Comparison of ENCODE assay signal across 25 cellular contexts in the genomic region with DNA sequence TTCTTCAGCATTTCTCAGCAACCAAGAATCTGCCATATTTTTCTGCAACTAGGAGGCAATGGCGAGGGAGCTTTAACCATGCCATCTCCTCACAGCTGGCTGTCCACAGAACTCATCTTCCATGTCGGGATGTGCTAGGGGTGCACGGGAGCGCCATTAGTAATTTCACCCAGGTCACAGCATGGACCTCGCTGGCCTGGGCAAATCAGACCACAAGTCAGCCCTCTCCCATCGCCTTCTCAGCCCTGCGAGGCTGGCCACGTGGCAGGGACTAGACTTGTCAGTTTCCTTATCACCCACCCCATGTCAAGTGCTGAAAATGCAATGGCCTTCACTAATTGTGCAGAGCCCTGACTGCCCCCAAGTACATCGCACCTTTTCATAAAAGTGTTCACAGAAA. TPM values are rescaled to one million over a fixed set of nuclear protein-coding genes. Genes with fewer than 3 reads are reported as not detected.
DNase-seq lines count a peak whose midpoint lies in the region; ATAC-seq and TF ChIP-seq lines count a peak whose summit lies in the region.
"Had no signal": no experiment of that assay in that cellular context is flagged by ENCODE, and none has a peak within 500 bp of the region (broad histone marks: within the 10 kb centered on the region; RNA-seq: fewer than 3 reads in every experiment).

No MANE protein-coding gene starts in this region.

- H4K91ac ChIP-seq in neuronal stem cell (ENCODE audit: low read depth, low read length, poor library complexity) = no peak overlapping the region

- no peak overlapping the region for H3K27ac Mint-ChIP-seq in activated CD8-positive, alpha-beta memory T cell treated with anti-CD3 and anti-CD28 coated beads, Interleukin-2, amount 10 ng/mL, durations not matched to agents 7 days and 5 days
- H3K27ac Mint-ChIP-seq: CD4-positive, alpha-beta T cell; IgD-negative memory B cell had no signal

- no peak for ATAC-seq in activated CD8-positive, alpha-beta memory T cell treated with anti-CD3 and anti-CD28 coated beads, Interleukin-2, amount 10 ng/mL, durations not matched to agents 7 days and 5 days
- ATAC-seq: HCT116 had no signal

- no peak overlapping the region for H3K9ac ChIP-seq in neuronal stem cell (ENCODE audit: low read depth, low read length, poor library complexity)
- H3K9ac ChIP-seq: BLaER1 had no signal

- H3K27ac ChIP-seq in neuronal stem cell (replicated peaks; ENCODE audit: low read length) (no peak overlapping the region), sigmoid colon (peak overlapping the region; percentile 71 to 100 (median 90))
- H3K27ac ChIP-seq: 22Rv1, BLaER1, SJSA1 had no signal

- WGBS in neuronal stem cell (ENCODE audit: extremely low coverage in 2 of 2, insufficient read length in 2 of 2, insufficient replicate concordance in 1 of 2), 2 donors = no CpG with 5 or more reads among the region's 9 CpGs
- 92 to 95% methylated on average over 9 of the region's 9 CpGs for WGBS in sigmoid colon, 2 donors

- no peak overlapping the region for H2BK15ac ChIP-seq in neuronal stem cell (ENCODE audit: low read length)

- no peak for TF ChIP-seq EP300 in sigmoid colon (IDR thresholded peaks at IDR 0.05)

- H3K4me2 ChIP-seq in neuronal stem cell (ENCODE audit: insufficient read depth, low read length, poor library complexity, severe bottlenecking) = no peak overlapping the region
- H3K4me2 ChIP-seq: BLaER1 had no signal

- no peak overlapping the region for H2AFZ ChIP-seq in neuronal stem cell (ENCODE audit: low read length)

- intact Hi-C loops in sigmoid colon (cut with DNase I) = loop anchor here (5.0 kb wide), 1 partner anchor 54 kb away; no protein-coding TSS in a partner anchor

- H3K79me1 ChIP-seq in neuronal stem cell (ENCODE audit: low read depth, low read length) = peaks cover 7% of the 10 kb centered on the region

- no peak overlapping the region for H2BK120ac ChIP-seq in neuronal stem cell (ENCODE audit: low read depth, low read length)

- peaks cover 0 to 12% of the 10 kb centered on the region in 2 donors for H3K36me3 ChIP-seq in neuronal stem cell (replicated peaks in 1 of 2; ENCODE audit: control insufficient read depth in 2 of 2, insufficient read depth in 2 of 2, low read length in 2 of 2)
- H3K36me3 ChIP-seq in sigmoid colon = peaks cover 0 to 8% (median 0%) of the 10 kb centered on the region in 4 donors
- H3K36me3 ChIP-seq in HAP-1 (replicated peaks) = no peaks in the 10 kb centered on the region
- H3K36me3 ChIP-seq: BLaER1 had no signal

- no peak overlapping the region for H3K4ac ChIP-seq in neuronal stem cell (ENCODE audit: low read length)

- no peak overlapping the region for H3K14ac ChIP-seq in neuronal stem cell (ENCODE audit: low read length)

- peak overlapping the region; percentile 22 for H3K18ac ChIP-seq in neuronal stem cell (ENCODE audit: low read length)

- no peak overlapping the region for H3K4me3 Mint-ChIP-seq in activated CD8-positive, alpha-beta memory T cell treated with anti-CD3 and anti-CD28 coated beads, Interleukin-2, amount 10 ng/mL, durations not matched to agents 7 days and 5 days
- H3K4me3 Mint-ChIP-seq: CD4-positive, alpha-beta T cell; IgD-negative memory B cell had no signal

- peaks cover 0 to 4% of the 10 kb centered on the region in 2 donors for H3K9me3 ChIP-seq in neuronal stem cell (replicated peaks in 1 of 2; ENCODE audit: control insufficient read depth in 2 of 2, insufficient read depth in 1 of 2, low read depth in 1 of 2, low read length in 2 of 2)
- H3K9me3 ChIP-seq in sigmoid colon = no peaks in the 10 kb centered on the region
- no peaks in the 10 kb centered on the region for H3K9me3 ChIP-seq in HAP-1
- H3K9me3 ChIP-seq: BLaER1, SJSA1 had no signal

- H2BK12ac ChIP-seq in neuronal stem cell (ENCODE audit: low read length) = no peak overlapping the region

- TF ChIP-seq POLR2A in sigmoid colon (IDR thresholded peaks at IDR 0.05) = no peak

- H3K23ac ChIP-seq in neuronal stem cell (ENCODE audit: low read depth, low read length, poor library complexity) = no peak overlapping the region

- H2AK5ac ChIP-seq in neuronal stem cell (ENCODE audit: low read depth, low read length) = no peak overlapping the region

- H3K4me3 ChIP-seq in neuronal stem cell (ENCODE audit: low read length in 2 of 2) (no peak overlapping the region), sigmoid colon (no peak overlapping the region), HAP-1 (no peak overlapping the region)
- H3K4me3 ChIP-seq: BLaER1, SJSA1 had no signal

- H3K27me3 Mint-ChIP-seq in activated CD8-positive, alpha-beta memory T cell treated with anti-CD3 and anti-CD28 coated beads, Interleukin-2, amount 10 ng/mL, durations not matched to agents 7 days and 5 days = peaks cover 12% of the 10 kb centered on the region

- H3K27me3 ChIP-seq in neuronal stem cell (ENCODE audit: control insufficient read depth in 3 of 3, insufficient read depth in 3 of 3, low read depth in 1 of 3, low read length in 3 of 3) = no peaks in the 10 kb centered on the region
- H3K27me3 ChIP-seq in sigmoid colon = no peaks in the 10 kb centered on the region
- H3K27me3 ChIP-seq in HAP-1 (ENCODE audit: low read depth) = no peaks in the 10 kb centered on the region
- H3K27me3 ChIP-seq: BLaER1, SJSA1 had no signal

- H4K8ac ChIP-seq in neuronal stem cell (ENCODE audit: low read depth, low read length) = no peak overlapping the region

- H3K4me1 Mint-ChIP-seq in activated CD8-positive, alpha-beta memory T cell treated with anti-CD3 and anti-CD28 coated beads, Interleukin-2, amount 10 ng/mL, durations not matched to agents 7 days and 5 days = no peaks in the 10 kb centered on the region

- no peaks in the 10 kb centered on the region for H3K9me3 Mint-ChIP-seq in activated CD8-positive, alpha-beta memory T cell treated with anti-CD3 and anti-CD28 coated beads, Interleukin-2, amount 10 ng/mL, durations not matched to agents 7 days and 5 days (ENCODE audit: low read depth)
- H3K9me3 Mint-ChIP-seq: CD4-positive, alpha-beta T cell had no signal

- H2BK5ac ChIP-seq in neuronal stem cell (ENCODE audit: low read length) = no peak overlapping the region

- no peaks in the 10 kb centered on the region for H3K36me3 Mint-ChIP-seq in activated CD8-positive, alpha-beta memory T cell treated with anti-CD3 and anti-CD28 coated beads, Interleukin-2, amount 10 ng/mL, durations not matched to agents 7 days and 5 days

- TF ChIP-seq CTCF in sigmoid colon (IDR thresholded peaks at IDR 0.05) = no peak

- H3K4me1 ChIP-seq in neuronal stem cell (ENCODE audit: control insufficient read depth in 2 of 2, insufficient read depth in 1 of 2, low read depth in 1 of 2, low read length in 2 of 2) = peaks cover 12 to 15% of the 10 kb centered on the region in 2 donors
- H3K4me1 ChIP-seq in sigmoid colon = peaks cover 0 to 90% (median 74%) of the 10 kb centered on the region in 4 donors
- no peaks in the 10 kb centered on the region for H3K4me1 ChIP-seq in HAP-1

- DNase-seq in activated CD8-positive, alpha-beta memory T cell treated with anti-CD3 and anti-CD28 coated beads for 24 hours = peak; percentile 37
- DNase-seq in activated CD8-positive, alpha-beta memory T cell treated with anti-CD3 and anti-CD28 coated beads, Interleukin-2, amount 10 ng/mL, durations not matched to agents 7 days and 5 days = no peak
- DNase-seq in neuronal stem cell (ENCODE audit: low spot score) (no peak), sigmoid colon (peak; percentile 34), EL (no peak), NCI-H2227 treated with DMSO at 0.1 percent for 48 hours (lab: John Stamatoyannopoulos, UW) (no peak), HAP-1 (ENCODE audit: low spot score in 2 of 2) (no peak), D341Med (ENCODE audit: low spot score) (no peak)
- DNase-seq: ACHN; CD4-positive, alpha-beta T cell; COR-L47; DMS 273 treated with DMSO at 0.1 percent for 48 hours; DND-41; GOT3; NCI-H1105; NCI-H2081; NCI-H2171; NCI-H446; NCI-H526; OCI-M1 had no signal

- in situ Hi-C loops in HAP-1 (cut with MboI; ENCODE audit: low sequenced_read_pairs) = no loop called here

- CTCF ChIA-PET in activated CD8-positive, alpha-beta memory T cell treated with anti-CD3 and anti-CD28 coated beads, Interleukin-2, amount 10 ng/mL, durations not matched to agents 7 days and 5 days (lab: Charles Lee) = no interaction called here

RNA-seq across cellular contexts. Expression of a gene that starts 15.7 kb away (rescaled TPM):
- total RNA-seq in activated CD8-positive, alpha-beta memory T cell treated with anti-CD3 and anti-CD28 coated beads, Interleukin-2, amount 10 ng/mL, durations not matched to agents 7 days and 5 days = not detected
- polyA plus RNA-seq in neuronal stem cell (2013, experiment 1 of 2) = 42.8 TPM
- polyA plus RNA-seq in neuronal stem cell (2013, experiment 2 of 2) = 45.1 TPM
- total RNA-seq in sigmoid colon = 100 to 1,000 TPM; 235 to 598 (median 350) TPM
- polyA plus RNA-seq in sigmoid colon = 10 to 100 TPM in 2 of 3 donors, 1 to 10 TPM in 1; 9.2 to 60.5 (median 10.8) TPM
- polyA plus RNA-seq: IgD-negative memory B cell had no signal

RNA-seq across cellular contexts. Expression of a gene that starts 15.8 kb away (rescaled TPM):
- total RNA-seq in activated CD8-positive, alpha-beta memory T cell treated with anti-CD3 and anti-CD28 coated beads, Interleukin-2, amount 10 ng/mL, durations not matched to agents 7 days and 5 days = not detected
- 117 TPM for polyA plus RNA-seq in neuronal stem cell (2013, experiment 1 of 2)
- polyA plus RNA-seq in neuronal stem cell (2013, experiment 2 of 2) = 118 TPM
- total RNA-seq in sigmoid colon = 1,000 to 10,000 TPM in 1 of 4 donors, 100 to 1,000 TPM in 3; 306 to 1,039 (median 489) TPM
- 10 to 100 TPM; 24.0 to 83.5 (median 25.2) TPM for polyA plus RNA-seq in sigmoid colon
- total RNA-seq: CD4-positive, alpha-beta T cell had no signal
- polyA plus RNA-seq: IgD-negative memory B cell had no signal

Comparison
In these comparisons a context has a peak if more than half of its experiments do, and no peak if none do; other contexts are left out.
1. DNase-seq: peak in activated CD8-positive, alpha-beta memory T cell treated with anti-CD3 and anti-CD28 coated beads for 24 hours (single experiment) and sigmoid colon (single experiment); none in activated CD8-positive, alpha-beta memory T cell treated with anti-CD3 and anti-CD28 coated beads, Interleukin-2, amount 10 ng/mL, durations not matched to agents 7 days and 5 days (single experiment), neuronal stem cell (single experiment), EL (single experiment), NCI-H2227 treated with DMSO at 0.1 percent for 48 hours (single experiment), HAP-1 (0 of 2) and D341Med (single experiment).
2. RNA of a gene that starts 15.7 kb away (total RNA-seq): 235 to 598 TPM in sigmoid colon; not detected in activated CD8-positive, alpha-beta memory T cell treated with anti-CD3 and anti-CD28 coated beads, Interleukin-2, amount 10 ng/mL, durations not matched to agents 7 days and 5 days; every median in the first group is over 100 times any median in the second.
3. RNA of a gene that starts 15.8 kb away (total RNA-seq): 306 to 1,039 TPM in sigmoid colon; not detected in activated CD8-positive, alpha-beta memory T cell treated with anti-CD3 and anti-CD28 coated beads, Interleukin-2, amount 10 ng/mL, durations not matched to agents 7 days and 5 days; every median in the first group is over 100 times any median in the second.